In the genomic region with DNA sequence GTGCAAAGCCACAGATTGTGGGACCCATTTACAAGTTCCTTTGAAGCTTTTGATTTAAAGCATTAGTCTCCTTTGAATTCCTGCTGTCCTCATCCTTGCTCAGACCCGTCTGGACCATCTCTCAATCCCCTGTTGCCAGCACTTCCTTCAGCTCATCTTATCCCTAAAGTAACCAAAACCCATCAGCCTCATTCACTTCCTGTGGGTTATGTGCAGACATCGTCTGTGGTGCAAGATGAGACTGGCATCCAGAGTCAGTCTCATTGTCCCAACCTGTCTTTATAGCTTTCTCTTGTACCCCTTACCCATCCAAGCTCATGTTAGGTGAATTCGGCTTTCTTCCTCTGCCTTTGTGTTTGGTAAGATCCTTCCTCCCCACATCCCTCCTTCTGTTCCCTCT, we compare ENCODE assay signal across 20 cellular contexts. TPM values are rescaled to one million over a fixed set of nuclear protein-coding genes. Genes with fewer than 3 reads are reported as not detected.
A peak's percentile ranks its signal among the peaks of the same experiment; 100 is the strongest.
DNase-seq lines count a peak whose midpoint lies in the region; ATAC-seq, FAIRE-seq and TF ChIP-seq lines count a peak whose summit lies in the region.
"Had no signal": no experiment of that assay in that cellular context is flagged by ENCODE, and none has a peak within 500 bp of the region (broad histone marks: within the 10 kb centered on the region; RNA-seq: fewer than 3 reads in every experiment).

No MANE protein-coding gene starts in this region.

- peaks cover 87% of the 10 kb centered on the region for H3K36me3 Mint-ChIP-seq in CD4-positive, CD25-positive, alpha-beta regulatory T cell
- H3K36me3 Mint-ChIP-seq in CD8-positive, alpha-beta memory T cell = peaks cover 23 to 99% (median 54%) of the 10 kb centered on the region in 3 donors
- H3K36me3 Mint-ChIP-seq in activated CD8-positive, alpha-beta T cell treated with anti-CD3 and anti-CD28 coated beads for 36 hours (ENCODE audit: low read depth) = peaks cover 83% of the 10 kb centered on the region
- H3K36me3 Mint-ChIP-seq in immature natural killer cell = peaks cover 55 to 86% (median 77%) of the 10 kb centered on the region in 3 donors

- H3K27me3 ChIP-seq in CD4-positive, CD25-positive, alpha-beta regulatory T cell (ENCODE audit: control insufficient read depth, insufficient read depth, low read length) = no peaks in the 10 kb centered on the region
- H3K27me3 ChIP-seq in CD8-positive, alpha-beta memory T cell (ENCODE audit: insufficient read depth, low read length, poor library complexity, severe bottlenecking) = no peaks in the 10 kb centered on the region

- no peak for DNase-seq in CD4-positive, CD25-positive, alpha-beta regulatory T cell
- DNase-seq in CD8-positive, alpha-beta memory T cell = no peak
- DNase-seq in activated CD8-positive, alpha-beta T cell treated with anti-CD3 and anti-CD28 coated beads for 36 hours = no peak
- DNase-seq in immature natural killer cell (no peak), NCI-H510A treated with DMSO at 0.1 percent for 48 hours (lab: John Stamatoyannopoulos, UW) (no peak), posterior vena cava (ENCODE audit: low spot score) (no peak), GM12891 (ENCODE audit: insufficient read length, low spot score) (no peak)
- DNase-seq: activated CD8-positive, alpha-beta memory T cell treated with anti-CD3 and anti-CD28 coated beads, Interleukin-2, amount 50 U/mL, for 4 hours; caudate nucleus; effector CD4-positive, alpha-beta T cell; HFFc6; NCI-H1105; NCI-H2107; NCI-H526 treated with DMSO at 0.1 percent for 48 hours; SHP77; stimulated activated CD4-positive, alpha-beta T cell treated with anti-CD3 and anti-CD28 coated beads, Interleukin-2, amount 100 ng/mL, for 24 hours had no signal

- intact Hi-C loops in activated CD8-positive, alpha-beta T cell treated with anti-CD3 and anti-CD28 coated beads for 36 hours (cut with micrococcal nuclease) = no loop called here
- intact Hi-C loops in posterior vena cava (cut with DNase I) = no loop called here

- POLR2A ChIA-PET in CD8-positive, alpha-beta memory T cell (lab: Charles Lee) = interaction anchor here (1.1 kb wide), 1 partner anchor 12 kb away, joined by 3 read pairs; no protein-coding TSS in a partner anchor
- POLR2A ChIA-PET in activated CD8-positive, alpha-beta T cell treated with anti-CD3 and anti-CD28 coated beads for 36 hours (lab: Charles Lee) = interaction anchor here (0.7 to 2.3 kb wide), 6 partner anchors 9 to 667 kb away, joined by 3 to 8 read pairs (median 3); no protein-coding TSS in a partner anchor

- CTCF ChIA-PET in CD8-positive, alpha-beta memory T cell (lab: Charles Lee) = interaction anchor here (0.7 to 2.0 kb wide), 3 partner anchors 9 to 35 kb away, joined by 3 to 5 read pairs (median 3); no protein-coding TSS in a partner anchor
- CTCF ChIA-PET in activated CD8-positive, alpha-beta T cell treated with anti-CD3 and anti-CD28 coated beads for 36 hours (lab: Charles Lee) = interaction anchor here (1.0 to 1.8 kb wide), 6 partner anchors 10 to 113 kb away, joined by 3 to 10 read pairs (median 5); no protein-coding TSS in a partner anchor

- H3K27ac Mint-ChIP-seq in CD4-positive, CD25-positive, alpha-beta regulatory T cell = peak overlapping the region; percentile 6 to 93 (median 73)
- H3K27ac Mint-ChIP-seq in CD8-positive, alpha-beta memory T cell = peak overlapping the region; percentile 55 to 97 (median 89)
- H3K27ac Mint-ChIP-seq in activated CD8-positive, alpha-beta T cell treated with anti-CD3 and anti-CD28 coated beads for 36 hours = peak overlapping the region; percentile 84
- peak overlapping the region in 5 of 6 donors; percentile 7 to 80 (median 59) for H3K27ac Mint-ChIP-seq in immature natural killer cell
- H3K27ac Mint-ChIP-seq: HFFc6, WTC11 had no signal

- no peaks in the 10 kb centered on the region for H3K4me1 ChIP-seq in CD4-positive, CD25-positive, alpha-beta regulatory T cell (ENCODE audit: control insufficient read depth, insufficient read depth, low read length, poor library complexity, severe bottlenecking)
- H3K4me1 ChIP-seq in CD8-positive, alpha-beta memory T cell (ENCODE audit: insufficient read depth, low read length) = peaks cover 14% of the 10 kb centered on the region
- H3K4me1 ChIP-seq: parathyroid adenoma had no signal

- H3K4me1 Mint-ChIP-seq in CD4-positive, CD25-positive, alpha-beta regulatory T cell = peaks cover 0 to 21% (median 10%) of the 10 kb centered on the region in 4 donors
- H3K4me1 Mint-ChIP-seq in CD8-positive, alpha-beta memory T cell = peaks cover 17 to 27% (median 25%) of the 10 kb centered on the region in 3 donors
- peaks cover 20% of the 10 kb centered on the region for H3K4me1 Mint-ChIP-seq in activated CD8-positive, alpha-beta T cell treated with anti-CD3 and anti-CD28 coated beads for 36 hours (ENCODE audit: low read depth)
- peaks cover 14 to 35% of the 10 kb centered on the region in 2 donors for H3K4me1 Mint-ChIP-seq in immature natural killer cell

- peaks cover 97% of the 10 kb centered on the region for H3K36me3 ChIP-seq in CD4-positive, CD25-positive, alpha-beta regulatory T cell (ENCODE audit: control insufficient read depth, insufficient read depth, low read length)
- H3K36me3 ChIP-seq in CD8-positive, alpha-beta memory T cell (ENCODE audit: insufficient read depth, low read length) = peaks cover 86% of the 10 kb centered on the region

- no peak overlapping the region for H3K4me3 Mint-ChIP-seq in CD4-positive, CD25-positive, alpha-beta regulatory T cell
- peak overlapping the region in 2 of 7 donors; percentile 4 to 64 for H3K4me3 Mint-ChIP-seq in CD8-positive, alpha-beta memory T cell
- H3K4me3 Mint-ChIP-seq in activated CD8-positive, alpha-beta T cell treated with anti-CD3 and anti-CD28 coated beads for 36 hours = no peak overlapping the region
- H3K4me3 Mint-ChIP-seq in immature natural killer cell = peak overlapping the region in 1 of 5 donors; percentile 2
- H3K4me3 Mint-ChIP-seq: HFFc6, WTC11 had no signal

- no peak for TF ChIP-seq POLR2A in GM12891 (IDR thresholded peaks at IDR 0.05; ENCODE audit: low read depth, low read length)

- H3K9me3 ChIP-seq in CD4-positive, CD25-positive, alpha-beta regulatory T cell (ENCODE audit: control insufficient read depth in 2 of 2, low read length in 2 of 2) = no peaks in the 10 kb centered on the region
- H3K9me3 ChIP-seq in CD8-positive, alpha-beta memory T cell (ENCODE audit: low read length) = no peaks in the 10 kb centered on the region

- no peaks in the 10 kb centered on the region for H3K9me3 Mint-ChIP-seq in CD4-positive, CD25-positive, alpha-beta regulatory T cell
- no peaks in the 10 kb centered on the region for H3K9me3 Mint-ChIP-seq in CD8-positive, alpha-beta memory T cell
- H3K9me3 Mint-ChIP-seq in activated CD8-positive, alpha-beta T cell treated with anti-CD3 and anti-CD28 coated beads for 36 hours = no peaks in the 10 kb centered on the region
- no peaks in the 10 kb centered on the region for H3K9me3 Mint-ChIP-seq in immature natural killer cell
- H3K9me3 Mint-ChIP-seq: HFFc6, WTC11 had no signal

- no peak overlapping the region for H3K27ac ChIP-seq in CD4-positive, CD25-positive, alpha-beta regulatory T cell (ENCODE audit: insufficient read depth, low read length, poor library complexity, severe bottlenecking)
- no peak overlapping the region for H3K27ac ChIP-seq in CD8-positive, alpha-beta memory T cell (ENCODE audit: low read depth, low read length)

- H3K4me3 ChIP-seq in CD4-positive, CD25-positive, alpha-beta regulatory T cell (ENCODE audit: low read depth, low read length) = no peak overlapping the region
- H3K4me3 ChIP-seq in CD8-positive, alpha-beta memory T cell (ENCODE audit: low read length) = no peak overlapping the region
- H3K4me3 ChIP-seq: lung had no signal

- no peak for ATAC-seq in CD4-positive, CD25-positive, alpha-beta regulatory T cell (ENCODE audit: low read depth in 2 of 2)
- ATAC-seq in activated CD8-positive, alpha-beta T cell treated with anti-CD3 and anti-CD28 coated beads for 36 hours = no peak
- no peak for ATAC-seq in HG03457 (IDR thresholded peaks at IDR 0.05; ENCODE audit: unreplicated experiment)
- ATAC-seq: WTC11 had no signal

- no peak for TF ChIP-seq CTCF in activated CD8-positive, alpha-beta T cell treated with anti-CD3 and anti-CD28 coated beads for 36 hours (IDR thresholded peaks at IDR 0.05)

- H3K27me3 Mint-ChIP-seq in CD4-positive, CD25-positive, alpha-beta regulatory T cell = no peaks in the 10 kb centered on the region
- no peaks in the 10 kb centered on the region for H3K27me3 Mint-ChIP-seq in CD8-positive, alpha-beta memory T cell
- H3K27me3 Mint-ChIP-seq in activated CD8-positive, alpha-beta T cell treated with anti-CD3 and anti-CD28 coated beads for 36 hours = no peaks in the 10 kb centered on the region
- peaks cover 0 to 4% (median 1%) of the 10 kb centered on the region in 3 donors for H3K27me3 Mint-ChIP-seq in immature natural killer cell (ENCODE audit: low read depth in 3 of 3)

- no peak for FAIRE-seq in GM12891 (lab: Jason Lieb, UNC)

TF ChIP-seq in GM12891, 5 proteins besides CTCF, POLR2A, EP300 and RAD21:
- no peak for TF ChIP-seq POLR2AphosphoS5 (IDR thresholded peaks at IDR 0.05; ENCODE audit: low read depth, low read length)
- no peak for TF ChIP-seq POU2F2 (IDR thresholded peaks at IDR 0.05; ENCODE audit: low read depth, low read length)
- no peak for TF ChIP-seq TAF1 (IDR thresholded peaks at IDR 0.05; ENCODE audit: low read depth, low read length)
- no peak for TF ChIP-seq PAX5 (IDR thresholded peaks at IDR 0.05; ENCODE audit: insufficient read depth, low read length, severe bottlenecking)
- no peak for TF ChIP-seq SPI1 (IDR thresholded peaks at IDR 0.05; ENCODE audit: low read depth, low read length)

RNA-seq across cellular contexts. Expression of gene ATP1A1, which starts 29.3 kb away (rescaled TPM):
- total RNA-seq in CD4-positive, CD25-positive, alpha-beta regulatory T cell = 228 TPM
- polyA plus RNA-seq in CD4-positive, CD25-positive, alpha-beta regulatory T cell = 10 to 100 TPM; 52.4 to 63.8 (median 58.8) TPM
- 100 to 1,000 TPM; 259 to 263 TPM for total RNA-seq in CD8-positive, alpha-beta memory T cell
- polyA plus RNA-seq in CD8-positive, alpha-beta memory T cell = 58.0 TPM
- total RNA-seq in activated CD8-positive, alpha-beta T cell treated with anti-CD3 and anti-CD28 coated beads for 36 hours = 100 to 1,000 TPM; 201 to 202 TPM
- 10 to 100 TPM; 21.5 to 38.7 (median 24.2) TPM for polyA plus RNA-seq in immature natural killer cell
- 100 to 1,000 TPM; 227 to 248 TPM for total RNA-seq in posterior vena cava
- polyA plus RNA-seq in GM12891 (2012; ENCODE audit: low read depth, missing spikeins) = 209 TPM
